In the genomic region with DNA sequence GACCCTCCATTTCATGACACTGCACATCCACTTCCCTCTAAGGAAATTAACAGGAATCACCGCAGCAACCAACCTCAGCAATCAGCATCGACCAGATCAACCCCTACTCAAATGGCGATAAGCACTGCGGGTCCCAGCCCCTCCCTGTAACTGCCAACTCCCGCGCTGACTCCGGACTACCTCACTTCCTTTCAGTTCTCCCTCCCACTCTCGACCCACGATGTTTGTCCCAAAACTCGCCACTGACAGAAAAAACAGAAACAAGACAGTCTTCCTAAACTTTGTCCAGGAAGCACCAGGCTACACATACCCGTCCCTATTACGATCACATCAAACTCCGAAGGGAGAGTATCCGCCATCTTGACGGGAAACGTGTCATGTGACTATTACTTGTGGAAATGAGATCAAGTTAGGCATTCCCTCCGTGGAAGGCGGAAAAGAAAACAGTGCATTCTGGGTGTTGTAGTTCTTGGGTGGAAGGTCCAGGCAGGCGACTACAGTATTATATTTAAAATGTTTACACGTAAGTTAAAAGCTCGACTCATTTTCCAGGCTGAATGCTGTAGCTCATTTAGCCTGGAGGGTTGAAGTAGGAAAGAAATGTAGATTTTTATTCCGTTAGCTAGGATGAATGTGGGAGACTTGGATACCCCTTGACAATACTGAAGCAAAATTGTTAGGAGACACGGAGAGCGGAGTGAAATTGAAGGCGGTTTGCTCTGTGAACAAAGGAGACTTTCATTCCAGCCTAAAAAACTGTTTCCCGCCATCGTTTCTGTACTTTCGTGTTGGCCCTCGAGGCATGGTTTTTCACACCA, we compare ENCODE assay signal across 8 cellular contexts. TPM values are rescaled to one million over a fixed set of nuclear protein-coding genes. Genes with fewer than 3 reads are reported as not detected.
DNase-seq lines count a peak whose midpoint lies in the region; ATAC-seq and TF ChIP-seq lines count a peak whose summit lies in the region.

A gene with protein sequence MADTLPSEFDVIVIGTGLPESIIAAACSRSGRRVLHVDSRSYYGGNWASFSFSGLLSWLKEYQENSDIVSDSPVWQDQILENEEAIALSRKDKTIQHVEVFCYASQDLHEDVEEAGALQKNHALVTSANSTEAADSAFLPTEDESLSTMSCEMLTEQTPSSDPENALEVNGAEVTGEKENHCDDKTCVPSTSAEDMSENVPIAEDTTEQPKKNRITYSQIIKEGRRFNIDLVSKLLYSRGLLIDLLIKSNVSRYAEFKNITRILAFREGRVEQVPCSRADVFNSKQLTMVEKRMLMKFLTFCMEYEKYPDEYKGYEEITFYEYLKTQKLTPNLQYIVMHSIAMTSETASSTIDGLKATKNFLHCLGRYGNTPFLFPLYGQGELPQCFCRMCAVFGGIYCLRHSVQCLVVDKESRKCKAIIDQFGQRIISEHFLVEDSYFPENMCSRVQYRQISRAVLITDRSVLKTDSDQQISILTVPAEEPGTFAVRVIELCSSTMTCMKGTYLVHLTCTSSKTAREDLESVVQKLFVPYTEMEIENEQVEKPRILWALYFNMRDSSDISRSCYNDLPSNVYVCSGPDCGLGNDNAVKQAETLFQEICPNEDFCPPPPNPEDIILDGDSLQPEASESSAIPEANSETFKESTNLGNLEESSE (minus strand): TSS at position 385 of the 818 bp plus-strand sequence. CDS start 26 bp downstream, at position 359.

- H3K36me3 Mint-ChIP-seq in H9 (ENCODE audit: insufficient read depth in 1 of 3, low read depth in 3 of 3), result peaks cover 0 to 12% (median 3%) of the 10 kb centered on the region in 3 experiments; a peak in 3 of 7 replicates

- H2BK20ac ChIP-seq in H9 (ENCODE audit: low read depth, low read length, poor library complexity, severe bottlenecking), result no peak within 1 kb of the TSS

- H2AFZ ChIP-seq in H9 (ENCODE audit: low read length), result peak within 1 kb of the TSS; percentile 99

- peaks cover 0 to 23% of the 10 kb centered on the region in 2 experiments; a peak in 3 of 5 replicates for H3K9me3 Mint-ChIP-seq in H9

- peak; percentile 94 for ATAC-seq in Right ventricle myocardium inferior

- H3K4me3 Mint-ChIP-seq in H9, result no peak within 1 kb of the TSS

- peak within 1 kb of the TSS; percentile 97; the same call in 1 of the 2 replicates for H3K14ac ChIP-seq in H9 (ENCODE audit: insufficient read depth, low read length)

- peak; percentile 83 for DNase-seq in ELR (ENCODE audit: low read depth)
- DNase-seq in H9, result peak; percentile 67
- peak; percentile 79 for DNase-seq in NCI-H460 (ENCODE audit: extremely low read depth, low read depth)
- DNase-seq in activated gamma-delta T cell treated with anti-CD3 and anti-CD28 coated beads, Interleukin-2, amount 50 U/mL, for 16 hours (ENCODE audit: low read depth), result peak; percentile 35
- peak; percentile 49 for DNase-seq in Right ventricle myocardium inferior (ENCODE audit: missing footprints)
- peak; percentile 42 to 93 (median 60) for DNase-seq in posterior cingulate gyrus
- DNase-seq in ureter (ENCODE audit: low spot score), result peak; percentile 73
- DNase-seq in cerebellar nuclear complex (lab: John Stamatoyannopoulos, UW), result no peak

- peak within 1 kb of the TSS; percentile 96 for H3K9ac ChIP-seq in H9 (ENCODE audit: extremely low read depth, insufficient read length, low read length)

- H2BK5ac ChIP-seq in H9 (ENCODE audit: insufficient read length, low read length), result peak within 1 kb of the TSS; percentile 73

- H3T11ph ChIP-seq in H9 (ENCODE audit: low read length), result no peak within 1 kb of the TSS

- H3K23me2 ChIP-seq in H9 (ENCODE audit: insufficient read length, low read depth, low read length, poor library complexity, severe bottlenecking), result no peaks in the 10 kb centered on the region

- no peak within 1 kb of the TSS for H4K8ac ChIP-seq in H9 (replicated peaks; ENCODE audit: insufficient read length, low read depth, low read length)

- H3K4me1 ChIP-seq in H9 (ENCODE audit: insufficient read depth, low read length), result no peaks in the 10 kb centered on the region

- WGBS in H9 (ENCODE audit: extremely low coverage, insufficient read length, low lambda C conversion rate), result no CpG with 5 or more reads among the region's 29 CpGs

- no peak within 1 kb of the TSS for H3K27ac ChIP-seq in H9 (ENCODE audit: insufficient read length, low read depth, low read length)

- no peaks in the 10 kb centered on the region for H4K20me1 ChIP-seq in H9 (ENCODE audit: control insufficient read depth, insufficient read depth, insufficient read length)

- H3K4ac ChIP-seq in H9 (ENCODE audit: low read depth, low read length), result no peak within 1 kb of the TSS

- H3K27me3 ChIP-seq in H9 (ENCODE audit: insufficient read depth, low read length), result no peaks in the 10 kb centered on the region

- peak within 1 kb of the TSS; percentile 85 for H3K4me2 ChIP-seq in H9 (ENCODE audit: insufficient read depth, insufficient read length, low read length)

- H4K5ac ChIP-seq in H9 (ENCODE audit: insufficient read length, low read depth, low read length), result peak within 1 kb of the TSS; percentile 81

- no peak within 1 kb of the TSS for H2BK15ac ChIP-seq in H9 (ENCODE audit: low read depth, low read length)

- no peaks in the 10 kb centered on the region for H3K9me3 ChIP-seq in H9 (ENCODE audit: control insufficient read depth, low read depth, low read length)

- no peak within 1 kb of the TSS for H3K23ac ChIP-seq in H9 (ENCODE audit: insufficient read length, low read depth, low read length)

- peak within 1 kb of the TSS; percentile 57 for H3K56ac ChIP-seq in H9 (ENCODE audit: insufficient read length, low read depth, low read length)

- H2BK12ac ChIP-seq in H9 (ENCODE audit: insufficient read length, low read depth, low read length), result no peak within 1 kb of the TSS

- H2BK120ac ChIP-seq in H9 (ENCODE audit: low read depth, low read length, poor library complexity, severe bottlenecking), result no peak within 1 kb of the TSS

- peak within 1 kb of the TSS; percentile 97 for H3K18ac ChIP-seq in H9 (ENCODE audit: insufficient read length, low read depth, low read length)

- peaks cover 11% of the 10 kb centered on the region; the same call in 1 of the 2 replicates for H3K79me2 ChIP-seq in H9 (ENCODE audit: insufficient read depth, low read length)

- H4K91ac ChIP-seq in H9 (ENCODE audit: insufficient read length, low read depth, low read length), result no peak within 1 kb of the TSS

- peaks cover 8 to 10% of the 10 kb centered on the region in 2 experiments; a peak in 3 of 4 replicates for H3K4me1 Mint-ChIP-seq in H9

- no peak for TF ChIP-seq CTCF in H9 (conservative IDR thresholded peaks at IDR 0.05)

- H3K27me3 Mint-ChIP-seq in H9 (ENCODE audit: low read depth), result no peaks in the 10 kb centered on the region; the same call in 1 of the 2 replicates

- intact Hi-C loops in Right ventricle myocardium inferior (cut with DNase I), result no loop called here
- intact Hi-C loops in posterior cingulate gyrus (cut with DNase I), result no loop called here

- H3K79me1 ChIP-seq in H9 (ENCODE audit: insufficient read depth, low read depth, low read length, poor library complexity, severe bottlenecking), result peaks cover 4% of the 10 kb centered on the region

- H3K27ac Mint-ChIP-seq in H9, result peak within 1 kb of the TSS in 1 of 3 experiments; percentile 61; a peak in 2 of 7 replicates

- H2AK5ac ChIP-seq in H9 (ENCODE audit: insufficient read length, low read length), result no peak within 1 kb of the TSS

RNA-seq across cellular contexts. Expression of the gene that starts here (rescaled TPM):
- total RNA-seq in H9 (2021) (23.9 and 28.4 TPM in 2 replicates), Right ventricle myocardium inferior (11.4 TPM), ureter (25.8 TPM)
- 37.1 and 39.3 TPM in 2 replicates for total RNA-seq in NCI-H460 (2014; rRNA removed; shearing (Covaris generic))
- polyA plus RNA-seq in NCI-H460 (2014; cell fraction: nucleus; rRNA removed), result 13.6 and 19.2 TPM in 2 replicates

Comparison
In these comparisons a context has a peak if more than half of its experiments do, and no peak if none do; other contexts are left out.
1. DNase-seq: peak in ELR (single experiment), H9 (single experiment), NCI-H460 (single experiment), activated gamma-delta T cell treated with anti-CD3 and anti-CD28 coated beads, Interleukin-2, amount 50 U/mL, for 16 hours (single experiment), Right ventricle myocardium inferior (single experiment), posterior cingulate gyrus (10 of 10) and ureter (single experiment); none in cerebellar nuclear complex (0 of 2).